19 cellular contexts compared by ENCODE assay signal in genomic region chr1:48684381-48684780, GRCh38.
"Had no signal": no experiment of that assay in that cellular context is flagged by ENCODE, and none has a peak within 500 bp of the region (broad histone marks: within the 10 kb centered on the region; RNA-seq: fewer than 3 reads in every experiment).

No MANE protein-coding gene starts in this region.

- H3K27ac ChIP-seq: colonic mucosa, foreskin keratinocyte, hepatocyte, ovary, suprapubic skin had no signal

- H3K9me3 ChIP-seq: colonic mucosa, ovary, right atrium auricular region, suprapubic skin, tibial nerve had no signal

- H3K27me3 ChIP-seq: colonic mucosa, foreskin keratinocyte, hepatocyte, ovary, right atrium auricular region, suprapubic skin, tibial nerve had no signal

- H3K36me3 ChIP-seq: colonic mucosa, ovary, right atrium auricular region, suprapubic skin, tibial nerve had no signal

- DNase-seq: colonic mucosa; effector CD4-positive, alpha-beta T cell; endodermal cell; erythroblast; foreskin keratinocyte; head of caudate nucleus; kidney; left cardiac atrium; left ventricle myocardium superior; naive thymus-derived CD4-positive, alpha-beta T cell; nephron progenitor cell; ovary; small intestine; stimulated activated CD4-positive, alpha-beta T cell treated with anti-CD3 and anti-CD28 coated beads, Interleukin-2, amount 100 ng/mL, for 48 hours; stimulated activated naive CD4-positive, alpha-beta T cell treated with Interleukin-2 at 50 U/mL for 16 hours had no signal

- H3K4me1 ChIP-seq: colonic mucosa, foreskin keratinocyte, suprapubic skin had no signal

- ATAC-seq: foreskin keratinocyte; left ventricle myocardium superior; naive thymus-derived CD4-positive, alpha-beta T cell had no signal

- H3K4me3 ChIP-seq: colonic mucosa, hepatocyte, ovary, right atrium auricular region, suprapubic skin, tibial nerve had no signal
